In genomic region chr11:68012843-68013610, GRCh38 we compare ENCODE assay signal across 12 cellular contexts. TPM values are rescaled to one million over a fixed set of nuclear protein-coding genes. Genes with fewer than 3 reads are reported as not detected.
A peak's percentile ranks its signal among the peaks of the same experiment; 100 is the strongest.
DNase-seq lines count a peak whose midpoint lies in the region; ATAC-seq and TF ChIP-seq lines count a peak whose summit lies in the region.
"Had no signal": no experiment of that assay in that cellular context is flagged by ENCODE, and none has a peak within 500 bp of the region (broad histone marks: within the 10 kb centered on the region; RNA-seq: fewer than 3 reads in every experiment).

No MANE protein-coding gene starts in this region.

- TF ChIP-seq CTCF in HFF-Myc (IDR thresholded peaks at IDR 0.05; ENCODE audit: low read depth, low read length, missing control alignments) (no peak), suprapubic skin (IDR thresholded peaks at IDR 0.05) (no peak)

- WGBS in suprapubic skin = 63% methylated on average over 12 of the region's 16 CpGs

- H3K27me3 ChIP-seq in suprapubic skin = no peaks in the 10 kb centered on the region
- H3K27me3 ChIP-seq: thyroid gland had no signal

- H3K36me3 ChIP-seq in suprapubic skin = no peaks in the 10 kb centered on the region
- H3K36me3 ChIP-seq: thyroid gland had no signal

- intact Hi-C loops in left ventricle myocardium superior (cut with micrococcal nuclease) = no loop called here

- DNase-seq in HFF-Myc (ENCODE audit: extremely low read depth, low read depth) (peak; percentile 90), iris pigment epithelial cell (ENCODE audit: low read depth) (peak; percentile 98), suprapubic skin (ENCODE audit: low spot score in 2 of 2) (no peak), SK-N-DZ (ENCODE audit: low spot score) (no peak), putamen (ENCODE audit: low spot score) (no peak), left ventricle myocardium superior (no peak)
- DNase-seq in activated CD4-positive, alpha-beta T cell treated with anti-CD3 and anti-CD28 coated beads for 4 hours = no peak
- DNase-seq: activated naive CD8-positive, alpha-beta T cell treated with anti-CD3 and anti-CD28 coated beads for 36 hours; nephron progenitor cell; thyroid gland had no signal

- peaks cover 79% of the 10 kb centered on the region for H3K4me1 ChIP-seq in suprapubic skin

- H3K27ac ChIP-seq in angular gyrus (ENCODE audit: low read depth, low read length) (peak overlapping the region; percentile 22), suprapubic skin (peak overlapping the region; percentile 0)

- no peaks in the 10 kb centered on the region for H3K9me3 ChIP-seq in suprapubic skin
- H3K9me3 ChIP-seq: thyroid gland had no signal

- TF ChIP-seq POLR2A in suprapubic skin (IDR thresholded peaks at IDR 0.05) = no peak

- TF ChIP-seq EP300 in suprapubic skin (IDR thresholded peaks at IDR 0.05) = no peak

- H3K4me3 ChIP-seq in HFF-Myc (replicated peaks; ENCODE audit: low read depth, low read length) (no peak overlapping the region), suprapubic skin (no peak overlapping the region)
- H3K4me3 ChIP-seq: thyroid gland had no signal

- ATAC-seq in left ventricle myocardium superior = no peak

RNA-seq across cellular contexts. Expression of gene ALDH3B1, which starts 2.9 kb away (rescaled TPM):
- total RNA-seq in suprapubic skin (1 to 10 TPM; 3.2 to 6.4 (median 5.9) TPM), left ventricle myocardium superior (4.9 TPM)
- 0.77 and 1.3 TPM in 2 replicates for polyA plus RNA-seq in SK-N-DZ (2014; cell fraction: cytosol; rRNA removed)
- polyA plus RNA-seq in SK-N-DZ (2014; cell fraction: nucleus; rRNA removed) = 1.1 TPM in 2 replicates
- total RNA-seq: activated naive CD8-positive, alpha-beta T cell treated with anti-CD3 and anti-CD28 coated beads for 36 hours; T-helper 1 cell treated with Interleukin-12 subunit alpha and Interleukin-12 subunit beta and Interleukin-4 antibody, amounts not matched to agents 30 ng/mL and 1 ng/mL, for 36 hours had no signal

RNA-seq across cellular contexts. Expression of gene UNC93B1, which starts 9.1 kb away (rescaled TPM):
- total RNA-seq in suprapubic skin = 10 to 100 TPM; 22.7 to 34.3 (median 28.1) TPM
- polyA plus RNA-seq in SK-N-DZ (2014; cell fraction: cytosol; rRNA removed) = 1.2 and 4.6 TPM in 2 replicates
- 0.55 and 5.1 TPM in 2 replicates for polyA plus RNA-seq in SK-N-DZ (2014; cell fraction: nucleus; rRNA removed)
- 7.6 TPM for total RNA-seq in left ventricle myocardium superior

RNA-seq across cellular contexts. Expression of gene NDUFS8, which starts 17.5 kb away (rescaled TPM):
- total RNA-seq in suprapubic skin = 100 to 1,000 TPM in 3 of 4 donors, 10 to 100 TPM in 1; 90.8 to 155 (median 148) TPM
- polyA plus RNA-seq in SK-N-DZ (2014; cell fraction: cytosol; rRNA removed) = 239 and 267 TPM in 2 replicates
- 236 and 267 TPM in 2 replicates for polyA plus RNA-seq in SK-N-DZ (2014; cell fraction: nucleus; rRNA removed)
- 514 TPM for total RNA-seq in left ventricle myocardium superior

RNA-seq across cellular contexts. Expression of gene TCIRG1, which starts 25.8 kb away (rescaled TPM):
- total RNA-seq in suprapubic skin (10 to 100 TPM; 19.4 to 50.9 (median 41.2) TPM), left ventricle myocardium superior (25.8 TPM)
- polyA plus RNA-seq in SK-N-DZ (2014; cell fraction: cytosol; rRNA removed) = 25.9 and 34.5 TPM in 2 replicates
- 992 and 1,068 TPM in 2 replicates for polyA plus RNA-seq in SK-N-DZ (2014; cell fraction: nucleus; rRNA removed)

Comparison
In these comparisons a context has a peak if more than half of its experiments do, and no peak if none do; other contexts are left out.
1. DNase-seq: peak in HFF-Myc (single experiment) and iris pigment epithelial cell (single experiment); none in suprapubic skin (0 of 2), SK-N-DZ (single experiment), activated CD4-positive, alpha-beta T cell treated with anti-CD3 and anti-CD28 coated beads for 4 hours (0 of 2), putamen (single experiment) and left ventricle myocardium superior (single experiment).